Comparison of ENCODE assay signal across 23 cellular contexts in genomic region chr16:79542196-79542859, GRCh38. TPM values are rescaled to one million over a fixed set of nuclear protein-coding genes. Genes with fewer than 3 reads are reported as not detected.
DNase-seq lines count a peak whose midpoint lies in the region; ATAC-seq, FAIRE-seq and TF ChIP-seq lines count a peak whose summit lies in the region.
"Had no signal": no experiment of that assay in that cellular context is flagged by ENCODE, and none has a peak within 500 bp of the region (broad histone marks: within the 10 kb centered on the region; RNA-seq: fewer than 3 reads in every experiment).

No MANE protein-coding gene starts in this region.

- FAIRE-seq in K562 (lab: Jason Lieb, UNC): no peak
- FAIRE-seq: D721Med, frontal cortex had no signal

- no peak overlapping the region for H3K27ac Mint-ChIP-seq in immature natural killer cell
- no peak overlapping the region for H3K27ac Mint-ChIP-seq in activated T-helper 17 cell treated with anti-CD3 and anti-CD28 coated beads, Interleukin-2, amount 50 U/mL, for 72 hours
- H3K27ac Mint-ChIP-seq: activated naive CD4-positive, alpha-beta T cell treated with anti-CD3 and anti-CD28 coated beads, Interleukin-2, amount 50 U/mL, for 24 hours; CD14-positive monocyte; T-cell had no signal

- in situ Hi-C loops in K562 (cut with MboI): no loop called here

- TF ChIP-seq POLR2A in K562 (conservative IDR thresholded peaks at IDR 0.05): no peak

- CTCF ChIA-PET in K562 (lab: Yijun Ruan, JAX; ENCODE audit: low intra/inter-chr PET ratio): no interaction called here

- POLR2A ChIA-PET in K562 (lab: Yijun Ruan, JAX): interaction anchor here (1.0 kb wide), 1 partner anchor 14 kb away, joined by 3 read pairs; no protein-coding TSS in a partner anchor

- no peak overlapping the region for H3K4me3 Mint-ChIP-seq in activated T-cell treated with anti-CD3 and anti-CD28 coated beads, Interleukin-2, amount 50 U/mL, for 4 hours
- no peak overlapping the region for H3K4me3 Mint-ChIP-seq in immature natural killer cell
- no peak overlapping the region for H3K4me3 Mint-ChIP-seq in activated T-helper 17 cell treated with anti-CD3 and anti-CD28 coated beads, Interleukin-2, amount 50 U/mL, for 72 hours
- H3K4me3 Mint-ChIP-seq: activated naive CD4-positive, alpha-beta T cell treated with anti-CD3 and anti-CD28 coated beads, Interleukin-2, amount 50 U/mL, for 24 hours; CD14-positive monocyte; T-cell had no signal

- H3K36me3 ChIP-seq in K562 (ENCODE audit: control insufficient read depth, insufficient read depth, low read length): no peaks in the 10 kb centered on the region
- H3K36me3 ChIP-seq in heart right ventricle: no peaks in the 10 kb centered on the region
- H3K36me3 ChIP-seq in lung (ENCODE audit: control insufficient read depth in 2 of 2, insufficient read depth in 2 of 2, low read length in 2 of 2): no peaks in the 10 kb centered on the region
- H3K36me3 ChIP-seq: esophagus muscularis mucosa, SJCRH30 had no signal

- H3K9me3 ChIP-seq in K562 (replicated peaks; ENCODE audit: control insufficient read depth, insufficient read depth, low read depth, low read length) (no peaks in the 10 kb centered on the region), heart right ventricle (no peaks in the 10 kb centered on the region), lung (ENCODE audit: control insufficient read depth in 2 of 2, insufficient read depth in 1 of 2, low read length in 1 of 2) (peaks cover 0 to 2% of the 10 kb centered on the region in 2 donors)
- H3K9me3 ChIP-seq: esophagus muscularis mucosa, SJCRH30 had no signal

- peaks cover 5 to 27% of the 10 kb centered on the region in 2 experiments; a peak in 4 of 5 replicates for H3K27me3 ChIP-seq in K562 (ENCODE audit: control insufficient read depth in 2 of 2, insufficient read depth in 2 of 2, low read length in 2 of 2)
- H3K27me3 ChIP-seq in heart right ventricle: no peaks in the 10 kb centered on the region
- H3K27me3 ChIP-seq in lung (ENCODE audit: control insufficient read depth, insufficient read depth): no peaks in the 10 kb centered on the region
- H3K27me3 ChIP-seq: esophagus muscularis mucosa, SJCRH30 had no signal

- no peak for TF ChIP-seq RAD21 in K562 (CRISPR knock-in tag; conservative IDR thresholded peaks at IDR 0.05 in 1 of 2, IDR thresholded peaks at IDR 0.05 in 1 of 2)

- BruUV-seq in K562 (replicated peaks; lab: Mats Ljungman, UMichigan): no TSS peak

- no peaks in the 10 kb centered on the region for H3K4me1 Mint-ChIP-seq in activated T-cell treated with anti-CD3 and anti-CD28 coated beads, Interleukin-2, amount 50 U/mL, for 4 hours (ENCODE audit: low read depth)
- no peaks in the 10 kb centered on the region for H3K4me1 Mint-ChIP-seq in immature natural killer cell
- H3K4me1 Mint-ChIP-seq in activated T-helper 17 cell treated with anti-CD3 and anti-CD28 coated beads, Interleukin-2, amount 50 U/mL, for 72 hours: no peaks in the 10 kb centered on the region
- H3K4me1 Mint-ChIP-seq: activated naive CD4-positive, alpha-beta T cell treated with anti-CD3 and anti-CD28 coated beads, Interleukin-2, amount 50 U/mL, for 24 hours; T-cell had no signal

- intact Hi-C loops in K562 (cut with micrococcal nuclease): no loop called here
- intact Hi-C loops in heart right ventricle (cut with DNase I): loop anchor here in 1 of 10 donors (5.0 kb wide), 1 partner anchor 60 kb away; the partner anchor contains the start of gene MAF

- TF ChIP-seq CTCF in K562 (IDR thresholded peaks at IDR 0.05 in 2 of 3, conservative IDR thresholded peaks at IDR 0.05 in 1 of 3; ENCODE audit: insufficient read depth in 2 of 3, low read depth in 1 of 3, low read length in 3 of 3): no peak
- no peak for TF ChIP-seq CTCF in heart right ventricle (IDR thresholded peaks at IDR 0.05)
- no peak for TF ChIP-seq CTCF in lung (IDR thresholded peaks at IDR 0.05; ENCODE audit: control extremely low read depth, extremely low read depth)

- no peaks in the 10 kb centered on the region for H3K4me1 ChIP-seq in K562 (replicated peaks in 1 of 2; ENCODE audit: control insufficient read depth in 2 of 2, insufficient read depth in 2 of 2, low read length in 2 of 2)
- peaks cover 4 to 19% (median 15%) of the 10 kb centered on the region in 9 donors for H3K4me1 ChIP-seq in heart right ventricle
- no peaks in the 10 kb centered on the region for H3K4me1 ChIP-seq in lung (ENCODE audit: control insufficient read depth in 2 of 2, insufficient read depth in 2 of 2, low read length in 2 of 2)
- H3K4me1 ChIP-seq: esophagus muscularis mucosa, SJCRH30 had no signal

- no peak overlapping the region for H3K9ac ChIP-seq in K562 (ENCODE audit: insufficient read depth in 1 of 2, low read depth in 2 of 2, low read length in 2 of 2)

- 5% methylated on average over 12 of the region's 12 CpGs for WGBS in K562 (ENCODE audit: insufficient coverage, low coverage, missing lambda C conversion rate)
- 24% methylated on average over 12 of the region's 12 CpGs for WGBS in heart right ventricle, 2 donors
- WGBS in lung, 2 donors: 40 to 51% methylated on average over 12 of the region's 12 CpGs

- H3K27ac ChIP-seq in K562 (ENCODE audit: extremely low read depth, low read depth, low read length): no peak overlapping the region
- peak overlapping the region in 8 of 10 donors; percentile 7 to 74 (median 58) for H3K27ac ChIP-seq in heart right ventricle
- H3K27ac ChIP-seq in lung (ENCODE audit: low read depth in 1 of 2, low read length in 1 of 2): no peak overlapping the region
- no peak overlapping the region for H3K27ac ChIP-seq in substantia nigra (ENCODE audit: low read depth, low read length, poor library complexity, severe bottlenecking)
- H3K27ac ChIP-seq: esophagus muscularis mucosa, PC-9, SJCRH30 had no signal

- ATAC-seq in K562: no peak
- ATAC-seq in heart right ventricle: peak; percentile 90 to 97 (median 94)
- peak; percentile 58 for ATAC-seq in lung (ENCODE audit: insufficient read depth, low FRiP score)
- no peak for ATAC-seq in activated T-cell treated with anti-CD3 and anti-CD28 coated beads, Interleukin-2, amount 50 U/mL, for 4 hours
- no peak for ATAC-seq in activated T-helper 17 cell treated with anti-CD3 and anti-CD28 coated beads, Interleukin-2, amount 50 U/mL, for 72 hours (replicated peaks)
- ATAC-seq: T-cell had no signal

- TF ChIP-seq EP300 in K562 (IDR thresholded peaks at IDR 0.05; ENCODE audit: low read length): no peak

- H2AFZ ChIP-seq in K562 (ENCODE audit: low read depth, low read length): no peak overlapping the region
- H2AFZ ChIP-seq: PC-9 had no signal

- H3K79me2 ChIP-seq in K562 (ENCODE audit: control insufficient read depth, insufficient read depth, low read length): no peaks in the 10 kb centered on the region

- H3K4me3 ChIP-seq in K562: no peak overlapping the region
- no peak overlapping the region for H3K4me3 ChIP-seq in heart right ventricle
- no peak overlapping the region for H3K4me3 ChIP-seq in lung
- H3K4me3 ChIP-seq: esophagus muscularis mucosa, PC-9, SJCRH30 had no signal

- H3K9me1 ChIP-seq in K562 (ENCODE audit: control insufficient read depth, insufficient read depth, low read length): no peaks in the 10 kb centered on the region

- H3K36me3 Mint-ChIP-seq in activated T-cell treated with anti-CD3 and anti-CD28 coated beads, Interleukin-2, amount 50 U/mL, for 4 hours (ENCODE audit: insufficient read depth): no peaks in the 10 kb centered on the region
- H3K36me3 Mint-ChIP-seq in immature natural killer cell: no peaks in the 10 kb centered on the region
- H3K36me3 Mint-ChIP-seq in activated T-helper 17 cell treated with anti-CD3 and anti-CD28 coated beads, Interleukin-2, amount 50 U/mL, for 72 hours (ENCODE audit: low read depth): no peaks in the 10 kb centered on the region
- H3K36me3 Mint-ChIP-seq: activated naive CD4-positive, alpha-beta T cell treated with anti-CD3 and anti-CD28 coated beads, Interleukin-2, amount 50 U/mL, for 24 hours; CD14-positive monocyte; T-cell had no signal

- H3K27me3 Mint-ChIP-seq in activated T-cell treated with anti-CD3 and anti-CD28 coated beads, Interleukin-2, amount 50 U/mL, for 4 hours (ENCODE audit: low read depth): peaks cover 3% of the 10 kb centered on the region
- H3K27me3 Mint-ChIP-seq in immature natural killer cell (ENCODE audit: low read depth in 3 of 3): peaks cover 0 to 5% (median 3%) of the 10 kb centered on the region in 3 donors
- H3K27me3 Mint-ChIP-seq in activated T-helper 17 cell treated with anti-CD3 and anti-CD28 coated beads, Interleukin-2, amount 50 U/mL, for 72 hours: no peaks in the 10 kb centered on the region
- H3K27me3 Mint-ChIP-seq: activated naive CD4-positive, alpha-beta T cell treated with anti-CD3 and anti-CD28 coated beads, Interleukin-2, amount 50 U/mL, for 24 hours had no signal

- H4K20me1 ChIP-seq in K562 (replicated peaks; ENCODE audit: control insufficient read depth, insufficient read depth, low read length): no peaks in the 10 kb centered on the region

- DNase-seq in K562 (ENCODE audit: extremely low read depth in 1 of 4, low spot score in 3 of 4) (peak in 1 of 4 experiments; percentile 10), heart right ventricle (peak; percentile 74 to 77), lung (ENCODE audit: low spot score) (no peak), substantia nigra (lab: John Stamatoyannopoulos, UW) (peak in 30 of 49 donors; percentile 11 to 70 (median 28)), amniotic stem cell (lab: John Stamatoyannopoulos, UW) (no peak), immature natural killer cell (no peak)
- no peak for DNase-seq in activated T-cell treated with anti-CD3 and anti-CD28 coated beads, Interleukin-2, amount 50 U/mL, for 4 hours
- DNase-seq: ACHN; activated CD4-positive, alpha-beta T cell treated with anti-CD3 and anti-CD28 coated beads for 48 hours; effector memory CD4-positive, alpha-beta T cell; Kasumi-1; NCI-H187; NCI-H345; PC-9; SJCRH30; stimulated activated CD4-positive, alpha-beta T cell treated with anti-CD3 and anti-CD28 coated beads, Interleukin-15, amount 100 ng/mL, for 24 hours; T-cell had no signal

- no peaks in the 10 kb centered on the region for H3K9me3 Mint-ChIP-seq in activated T-cell treated with anti-CD3 and anti-CD28 coated beads, Interleukin-2, amount 50 U/mL, for 4 hours
- no peaks in the 10 kb centered on the region for H3K9me3 Mint-ChIP-seq in immature natural killer cell
- H3K9me3 Mint-ChIP-seq in activated T-helper 17 cell treated with anti-CD3 and anti-CD28 coated beads, Interleukin-2, amount 50 U/mL, for 72 hours: no peaks in the 10 kb centered on the region
- H3K9me3 Mint-ChIP-seq: activated naive CD4-positive, alpha-beta T cell treated with anti-CD3 and anti-CD28 coated beads, Interleukin-2, amount 50 U/mL, for 24 hours; T-cell had no signal

- H3K4me2 ChIP-seq in K562 (ENCODE audit: insufficient read depth, low read length): no peak overlapping the region
- H3K4me2 ChIP-seq: PC-9 had no signal

RNA-seq across cellular contexts. Expression of gene MAF, which starts 58.2 kb away (rescaled TPM):
- total RNA-seq in K562 (2011; cell fraction: chromatin; rRNA removed; ENCODE audit: low replicate concordance): not detected in 2 replicates
- not detected in 2 replicates for total RNA-seq in K562 (2011; cell fraction: nucleolus; rRNA removed)
- total RNA-seq in K562 (2011; cell fraction: nucleoplasm; rRNA removed): not detected in 2 replicates
- total RNA-seq in K562 (2014; rRNA removed) (0.29 TPM in 1 of 2 replicates, not detected in the other), K562 (2014; rRNA removed; fragmentation: Illumina TruSeq; extraction: Trizol) (not detected in 2 replicates), K562 (2015; rRNA removed; fragmentation: Illumina TruSeq; extraction: Trizol) (not detected in 2 replicates), K562 (2021) (0.16 and 0.18 TPM in 2 replicates), heart right ventricle (10 to 100 TPM in 5 of 10 donors, 1 to 10 TPM in 5; 6.1 to 40.3 (median 9.4) TPM), lung (10 to 100 TPM; 49.2 to 66.8 TPM)
- polyA plus RNA-seq in K562 (2011; rRNA removed) (0.01 TPM in 1 of 2 replicates, not detected in the other), K562 (2014; fragmentation: Illumina TruSeq; extraction: Trizol) (not detected in 2 replicates), K562 (2014; fragmentation: Nextera tagmentation; extraction: Ambion mirVana) (not detected), K562 (2014; rRNA removed) (not detected in 2 replicates), heart right ventricle (1 to 10 TPM; 2.8 to 4.5 TPM), lung (10 to 100 TPM in 1 of 2 donors, 1 to 10 TPM in 1; 7.0 to 11.0 TPM), immature natural killer cell (1 to 10 TPM in 1 of 3 donors, under 1 TPM in 2; 0.93 to 1.9 (median 0.96) TPM)
- not detected in 2 replicates for polyA plus RNA-seq in K562 (2011; cell fraction: cytosol; rRNA removed)
- polyA plus RNA-seq in K562 (2011; cell fraction: nucleus; rRNA removed): not detected in 2 replicates
- 0.01 TPM in 2 replicates for polyA plus RNA-seq in K562 (2012)
- not detected in 2 replicates for polyA minus RNA-seq in K562 (2011; rRNA and poly(A)+ RNA removed)
- not detected in 2 replicates for polyA minus RNA-seq in K562 (2011; cell fraction: cytosol; rRNA and poly(A)+ RNA removed)
- not detected in 2 replicates for polyA minus RNA-seq in K562 (2011; cell fraction: nucleus; rRNA and poly(A)+ RNA removed)
- 100 to 1,000 TPM in 2 of 3 donors, 10 to 100 TPM in 1; 71.5 to 148 (median 141) TPM for total RNA-seq in activated T-cell treated with anti-CD3 and anti-CD28 coated beads, Interleukin-2, amount 50 U/mL, for 4 hours
- total RNA-seq in activated T-helper 17 cell treated with anti-CD3 and anti-CD28 coated beads, Interleukin-2, amount 50 U/mL, for 72 hours: 100 to 1,000 TPM; 173 to 375 TPM
- total RNA-seq: PC-9 had no signal

Comparison
In these comparisons a context has a peak if more than half of its experiments do, and no peak if none do; other contexts are left out.
1. ATAC-seq: peak in heart right ventricle (8 of 8) and lung (single experiment); none in K562 (single experiment), activated T-cell treated with anti-CD3 and anti-CD28 coated beads, Interleukin-2, amount 50 U/mL, for 4 hours (0 of 2) and activated T-helper 17 cell treated with anti-CD3 and anti-CD28 coated beads, Interleukin-2, amount 50 U/mL, for 72 hours (single experiment).
2. DNase-seq: peak in heart right ventricle (2 of 2) and substantia nigra (30 of 49); none in lung (single experiment), amniotic stem cell (single experiment), activated T-cell treated with anti-CD3 and anti-CD28 coated beads, Interleukin-2, amount 50 U/mL, for 4 hours (single experiment) and immature natural killer cell (0 of 3).
3. H3K27ac ChIP-seq: peak in heart right ventricle (8 of 10); none in K562 (single experiment), lung (0 of 2) and substantia nigra (single experiment).
4. RNA of gene MAF, which starts 58.2 kb away (total RNA-seq): 173 to 375 TPM in activated T-helper 17 cell treated with anti-CD3 and anti-CD28 coated beads, Interleukin-2, amount 50 U/mL, for 72 hours, 71.5 to 148 TPM in activated T-cell treated with anti-CD3 and anti-CD28 coated beads, Interleukin-2, amount 50 U/mL, for 4 hours, 49.2 to 66.8 TPM in lung and 6.1 to 40.3 TPM in heart right ventricle; 0.16 to 0.29 TPM in K562; every median in the first group is over 4 times any median in the second.